ENCODE assay signal across 21 cellular contexts in the genomic region with DNA sequence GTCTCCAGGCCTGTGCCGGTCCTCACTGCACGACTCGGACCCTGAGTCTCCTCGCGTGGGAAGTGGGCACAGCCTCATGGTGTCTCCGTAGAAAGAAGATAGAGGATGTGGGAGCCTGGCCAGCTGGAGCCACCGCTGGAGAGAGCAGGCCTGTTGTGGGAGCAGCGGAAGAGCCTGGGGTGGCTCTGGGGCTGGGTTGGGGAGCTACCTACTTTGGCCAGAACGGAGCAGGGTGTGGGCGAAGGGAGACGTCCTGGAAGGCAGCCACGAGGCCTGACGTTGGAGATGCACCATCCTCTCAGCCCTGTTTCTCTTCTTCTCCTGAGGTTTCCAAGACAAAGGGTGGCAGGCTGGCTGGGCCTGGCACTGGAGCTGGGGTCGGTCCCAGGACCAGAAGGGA.
"Had no signal": no experiment of that assay in that cellular context is flagged by ENCODE, and none has a peak within 500 bp of the region (broad histone marks: within the 10 kb centered on the region; RNA-seq: fewer than 3 reads in every experiment).

No MANE protein-coding gene starts in this region.

- H3K4me3 ChIP-seq: body of pancreas, coronary artery, esophagus muscularis mucosa, gastroesophageal sphincter, heart left ventricle, left ventricle myocardium inferior, SK-N-MC, skin epidermis, suprapubic skin had no signal

- H3K36me3 ChIP-seq: esophagus muscularis mucosa, gastroesophageal sphincter, heart left ventricle, left ventricle myocardium inferior, suprapubic skin had no signal

- H3K9me3 Mint-ChIP-seq: activated B cell treated with CpG ODN at 0.5 μM for 24 hours; activated CD8-positive, alpha-beta T cell treated with anti-CD3 and anti-CD28 coated beads for 36 hours; activated naive CD8-positive, alpha-beta T cell treated with anti-CD3 and anti-CD28 coated beads, Interleukin-2, amount 10 ng/mL, durations not matched to agents 7 days and 5 days; activated T-helper 2 cell treated with anti-CD3 and anti-CD28 coated beads, Interferon-gamma antibody, Interleukin-2, Interleukin-4, amounts not matched to agents 10 μg/mL and 5 μg/mL and 100 μg/mL, durations not matched to agents 14 hours and 24 hours and 36 hours; stimulated activated naive CD8-positive, alpha-beta T cell treated with anti-CD3 and anti-CD28 coated beads, Interleukin-15, amount 100 ng/mL, for 72 hours had no signal

- H3K27me3 ChIP-seq: esophagus muscularis mucosa, gastroesophageal sphincter, heart left ventricle had no signal

- H3K4me1 Mint-ChIP-seq: activated B cell treated with CpG ODN at 0.5 μM for 24 hours; activated naive CD8-positive, alpha-beta T cell treated with anti-CD3 and anti-CD28 coated beads, Interleukin-2, amount 10 ng/mL, durations not matched to agents 7 days and 5 days; stimulated activated naive CD8-positive, alpha-beta T cell treated with anti-CD3 and anti-CD28 coated beads, Interleukin-15, amount 100 ng/mL, for 72 hours had no signal

- H3K4me1 ChIP-seq: body of pancreas had no signal

- H3K27ac Mint-ChIP-seq: activated B cell treated with CpG ODN at 0.5 μM for 24 hours; activated CD8-positive, alpha-beta T cell treated with anti-CD3 and anti-CD28 coated beads for 36 hours; activated naive CD8-positive, alpha-beta T cell treated with anti-CD3 and anti-CD28 coated beads, Interleukin-2, amount 10 ng/mL, durations not matched to agents 7 days and 5 days; activated T-helper 2 cell treated with anti-CD3 and anti-CD28 coated beads, Interferon-gamma antibody, Interleukin-2, Interleukin-4, amounts not matched to agents 10 μg/mL and 5 μg/mL and 100 μg/mL, durations not matched to agents 14 hours and 24 hours and 36 hours; naive B cell; stimulated activated naive CD8-positive, alpha-beta T cell treated with anti-CD3 and anti-CD28 coated beads, Interleukin-15, amount 100 ng/mL, for 72 hours had no signal

- H3K36me3 Mint-ChIP-seq: activated naive CD8-positive, alpha-beta T cell treated with anti-CD3 and anti-CD28 coated beads, Interleukin-2, amount 10 ng/mL, durations not matched to agents 7 days and 5 days; naive B cell had no signal

- DNase-seq: activated B cell treated with CpG ODN at 0.5 μM for 24 hours; activated CD4-positive, alpha-beta T cell treated with anti-CD3 and anti-CD28 coated beads for 4 hours; activated CD8-positive, alpha-beta T cell treated with anti-CD3 and anti-CD28 coated beads for 36 hours; activated naive CD4-positive, alpha-beta T cell treated with Interleukin-2 at 50 U/mL for 16 hours; activated naive CD8-positive, alpha-beta T cell treated with anti-CD3 and anti-CD28 coated beads, Interleukin-2, amount 10 ng/mL, durations not matched to agents 7 days and 5 days; activated T-cell treated with anti-CD3 and anti-CD28 coated beads, Interleukin-2, amount 50 U/mL, for 1 hour; body of pancreas; central memory CD4-positive, alpha-beta T cell; effector CD4-positive, alpha-beta T cell; heart left ventricle; kidney; left ventricle myocardium inferior; naive B cell; stimulated activated naive CD8-positive, alpha-beta T cell treated with anti-CD3 and anti-CD28 coated beads, Interleukin-15, amount 100 ng/mL, for 72 hours had no signal

- H3K9me3 ChIP-seq: body of pancreas, esophagus muscularis mucosa, gastroesophageal sphincter, heart left ventricle, left ventricle myocardium inferior, suprapubic skin had no signal

- H3K4me3 Mint-ChIP-seq: activated B cell treated with CpG ODN at 0.5 μM for 24 hours; activated CD8-positive, alpha-beta T cell treated with anti-CD3 and anti-CD28 coated beads for 36 hours; activated naive CD8-positive, alpha-beta T cell treated with anti-CD3 and anti-CD28 coated beads, Interleukin-2, amount 10 ng/mL, durations not matched to agents 7 days and 5 days; naive B cell; stimulated activated naive CD8-positive, alpha-beta T cell treated with anti-CD3 and anti-CD28 coated beads, Interleukin-15, amount 100 ng/mL, for 72 hours had no signal

- H3K27ac ChIP-seq: body of pancreas, coronary artery, left ventricle myocardium inferior, SK-N-MC, skin epidermis, suprapubic skin had no signal

- ATAC-seq: activated CD8-positive, alpha-beta T cell treated with anti-CD3 and anti-CD28 coated beads for 36 hours; body of pancreas; heart left ventricle had no signal
